ENCODE assay signal across 2 cellular contexts in the genomic region with DNA sequence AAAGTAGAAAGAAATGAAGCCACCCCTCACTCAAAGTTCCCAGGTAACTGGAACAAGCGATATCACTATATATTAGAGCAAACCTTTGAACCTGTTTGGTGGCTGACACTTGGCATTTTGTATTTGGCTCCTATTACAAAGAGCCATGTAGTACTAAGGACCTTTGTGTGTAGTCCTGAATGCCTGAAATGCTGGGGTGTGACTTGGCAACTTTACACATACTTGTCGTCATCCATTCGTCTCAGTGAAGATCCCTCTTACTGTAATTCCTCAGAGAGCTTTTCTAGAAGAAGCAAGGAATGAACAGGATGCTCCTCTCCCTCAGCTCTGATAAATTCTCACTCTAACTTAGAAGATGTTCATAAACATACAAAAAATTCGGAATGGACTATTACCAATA.
TF ChIP-seq lines count a peak whose summit lies in the region.

No MANE protein-coding gene starts in this region.

TF ChIP-seq in SK-N-SH treated with all-trans-retinoic acid at 6 μM for 48 hours, 23 proteins besides CTCF, POLR2A, EP300 and RAD21 (continued from another document):
- TF ChIP-seq PATZ1 (CRISPR knock-in tag; IDR thresholded peaks at IDR 0.05; ENCODE audit: borderline replicate concordance) (no peak), ZNF70 (CRISPR knock-in tag; IDR thresholded peaks at IDR 0.05) (no peak), CSDC2 (CRISPR knock-in tag; IDR thresholded peaks at IDR 0.05) (no peak), PPARA (CRISPR knock-in tag; IDR thresholded peaks at IDR 0.05; ENCODE audit: borderline replicate concordance) (no peak), GLIS3 (CRISPR knock-in tag; IDR thresholded peaks at IDR 0.05) (no peak), SNAI2 (CRISPR knock-in tag; IDR thresholded peaks at IDR 0.05) (no peak), TCF4 (CRISPR knock-in tag; IDR thresholded peaks at IDR 0.05; ENCODE audit: borderline replicate concordance) (no peak), ZFP3 (CRISPR knock-in tag; IDR thresholded peaks at IDR 0.05) (no peak), TSHZ2 (CRISPR knock-in tag; IDR thresholded peaks at IDR 0.05) (no peak), ESRRG (CRISPR knock-in tag; IDR thresholded peaks at IDR 0.05) (no peak), RARB (CRISPR knock-in tag; IDR thresholded peaks at IDR 0.05) (no peak), ZNF565 (CRISPR knock-in tag; conservative IDR thresholded peaks at IDR 0.05; ENCODE audit: low read depth) (no peak)
- TF ChIP-seq, protein P1, sequence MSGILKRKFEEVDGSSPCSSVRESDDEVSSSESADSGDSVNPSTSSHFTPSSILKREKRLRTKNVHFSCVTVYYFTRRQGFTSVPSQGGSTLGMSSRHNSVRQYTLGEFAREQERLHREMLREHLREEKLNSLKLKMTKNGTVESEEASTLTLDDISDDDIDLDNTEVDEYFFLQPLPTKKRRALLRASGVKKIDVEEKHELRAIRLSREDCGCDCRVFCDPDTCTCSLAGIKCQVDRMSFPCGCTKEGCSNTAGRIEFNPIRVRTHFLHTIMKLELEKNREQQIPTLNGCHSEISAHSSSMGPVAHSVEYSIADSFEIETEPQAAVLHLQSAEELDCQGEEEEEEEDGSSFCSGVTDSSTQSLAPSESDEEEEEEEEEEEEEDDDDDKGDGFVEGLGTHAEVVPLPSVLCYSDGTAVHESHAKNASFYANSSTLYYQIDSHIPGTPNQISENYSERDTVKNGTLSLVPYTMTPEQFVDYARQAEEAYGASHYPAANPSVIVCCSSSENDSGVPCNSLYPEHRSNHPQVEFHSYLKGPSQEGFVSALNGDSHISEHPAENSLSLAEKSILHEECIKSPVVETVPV (CRISPR knock-in tag; IDR thresholded peaks at IDR 0.05): no peak

TF ChIP-seq in HEK293T, 16 proteins besides CTCF, POLR2A, EP300 and RAD21 (continued from another document):
- TF ChIP-seq FOXA1 (IDR thresholded peaks at IDR 0.05) (no peak), NFRKB (IDR thresholded peaks at IDR 0.05) (no peak), ELF4 (IDR thresholded peaks at IDR 0.05) (no peak)
